Comparison of ENCODE assay signal across 15 cellular contexts in the genomic region with DNA sequence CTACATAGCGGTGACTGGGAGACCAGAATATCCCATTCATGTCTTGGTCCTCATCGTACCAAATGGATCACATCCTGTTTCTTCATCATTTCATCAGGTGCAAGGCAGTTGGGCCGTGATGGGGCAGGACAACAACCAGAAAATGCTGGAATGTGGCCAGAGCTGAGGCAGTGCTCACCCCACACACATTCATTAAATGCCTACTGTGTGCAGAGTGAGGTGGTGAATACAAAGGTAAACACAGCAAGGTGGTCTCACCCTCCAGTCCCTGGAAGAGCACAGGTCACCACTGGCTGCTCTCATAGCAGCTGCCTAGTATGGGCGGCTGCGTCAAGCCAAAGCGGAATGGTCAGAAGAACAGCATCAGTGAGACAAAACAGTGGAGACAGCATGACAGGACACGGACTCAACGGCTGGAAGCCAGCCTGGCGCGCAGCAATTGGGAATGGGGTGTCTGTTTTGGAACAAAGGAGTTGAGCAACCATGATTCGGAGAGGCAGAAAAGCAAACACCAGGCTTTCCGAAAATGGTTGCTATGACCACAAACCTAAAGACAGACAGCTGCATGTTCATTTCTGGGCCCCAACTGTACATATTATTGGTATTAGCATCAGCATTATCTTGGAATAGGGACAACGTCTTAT. TPM values are rescaled to one million over a fixed set of nuclear protein-coding genes. Genes with fewer than 3 reads are reported as not detected.
DNase-seq lines count a peak whose midpoint lies in the region; ATAC-seq, FAIRE-seq and TF ChIP-seq lines count a peak whose summit lies in the region.
"Had no signal": no experiment of that assay in that cellular context is flagged by ENCODE, and none has a peak within 500 bp of the region (broad histone marks: within the 10 kb centered on the region; RNA-seq: fewer than 3 reads in every experiment).

No MANE protein-coding gene starts in this region.

- POLR2A ChIA-PET in Caco-2 (lab: Charles Lee) (no interaction called here), H1 (lab: Charles Lee; ENCODE audit: partially characterized antibody) (interaction anchor here (0.8 to 2.3 kb wide), 4 partner anchors 10 to 265 kb away, joined by 3 to 7 read pairs (median 4); partner anchors contain the start of genes CTSK and MCL1)

- peaks cover 0 to 2% of the 10 kb centered on the region in 2 experiments for H4K20me1 ChIP-seq in H1 (replicated peaks in 1 of 2; ENCODE audit: control insufficient read depth in 1 of 2, insufficient read depth in 2 of 2, low read length in 2 of 2)

- TF ChIP-seq CTCF in Caco-2 (IDR thresholded peaks at IDR 0.05; ENCODE audit: insufficient read depth in 1 of 2, low read depth in 1 of 2, low read length in 1 of 2, severe bottlenecking in 1 of 2, unreplicated experiment in 1 of 2) (no peak), H1 (IDR thresholded peaks at IDR 0.05; ENCODE audit: control extremely low read depth in 1 of 3, insufficient read depth in 1 of 3, low read depth in 1 of 3, low read length in 3 of 3) (no peak)

- H3K9me3 ChIP-seq in Caco-2 (no peaks in the 10 kb centered on the region), H1 (ENCODE audit: insufficient read depth in 2 of 2, low read depth in 1 of 2, low read length in 1 of 2) (no peaks in the 10 kb centered on the region)
- H3K9me3 ChIP-seq: BE2C, HAP-1, neutrophil, tibial nerve had no signal

- peak overlapping the region; percentile 5 for H3K4ac ChIP-seq in H1 (replicated peaks; ENCODE audit: insufficient read length, low read depth, low read length)

- H3K27me3 ChIP-seq in Caco-2 (replicated peaks; ENCODE audit: control insufficient read depth, insufficient read depth, low read length) = no peaks in the 10 kb centered on the region
- H3K27me3 ChIP-seq in H1 (replicated peaks in 1 of 4; ENCODE audit: control insufficient read depth in 3 of 4, extremely low read depth in 1 of 4, insufficient read depth in 3 of 4, low read length in 3 of 4) = peaks cover 0 to 8% (median 6%) of the 10 kb centered on the region in 4 experiments; a peak in 5 of 7 replicates
- H3K27me3 ChIP-seq: BE2C, tibial nerve had no signal

- peak overlapping the region; percentile 74 for H3K27ac Mint-ChIP-seq in Caco-2 (ENCODE audit: unreplicated experiment)

- peaks cover 13% of the 10 kb centered on the region for H3K36me3 Mint-ChIP-seq in Caco-2 (ENCODE audit: insufficient read depth, unreplicated experiment)

- no peak overlapping the region for H4K5ac ChIP-seq in H1 (ENCODE audit: insufficient read length, low read depth, low read length)

- H3K56ac ChIP-seq in H1 (replicated peaks; ENCODE audit: insufficient read length, low read depth, low read length) = no peak overlapping the region

- no peak overlapping the region for H2BK15ac ChIP-seq in H1 (ENCODE audit: low read length)

- peaks cover 4% of the 10 kb centered on the region; the same call in 1 of the 2 replicates for H3K23me2 ChIP-seq in H1 (ENCODE audit: low read depth, low read length)

- H3K4me1 Mint-ChIP-seq in Caco-2 (ENCODE audit: low read depth, unreplicated experiment) = peaks cover 24% of the 10 kb centered on the region

- no peak overlapping the region for H4K8ac ChIP-seq in H1 (ENCODE audit: extremely low read depth, insufficient read depth, low read length)

- H3K36me3 ChIP-seq in Caco-2 (ENCODE audit: control insufficient read depth, insufficient read depth, low read length) (no peaks in the 10 kb centered on the region), H1 (ENCODE audit: control insufficient read depth in 2 of 4, insufficient read depth in 4 of 4, low read length in 3 of 4) (no peaks in the 10 kb centered on the region)
- H3K36me3 ChIP-seq: BE2C, HAP-1, neutrophil, tibial nerve had no signal

- no peak overlapping the region for H3K14ac ChIP-seq in H1 (ENCODE audit: insufficient read length)

- no peaks in the 10 kb centered on the region for H3K79me2 ChIP-seq in H1 (ENCODE audit: control insufficient read depth in 1 of 2, insufficient read depth in 2 of 2, low read length in 2 of 2)

- H3K4me2 ChIP-seq in H1 (ENCODE audit: insufficient read depth in 1 of 2, low read depth in 2 of 2, low read length in 2 of 2) = no peak overlapping the region

- no peak for ATAC-seq in HG03045 (IDR thresholded peaks at IDR 0.05; ENCODE audit: unreplicated experiment)

- no peak overlapping the region for H3K23ac ChIP-seq in H1 (ENCODE audit: insufficient read length)

- H2BK12ac ChIP-seq in H1 (ENCODE audit: low read depth, low read length) = 0 out of 2 replicates have a peak overlapping the region, but pooled peaks have one; percentile 55

- H3K9me3 Mint-ChIP-seq in Caco-2 (ENCODE audit: unreplicated experiment) = no peaks in the 10 kb centered on the region

- intact Hi-C loops in Caco-2 (cut with micrococcal nuclease; ENCODE audit: unreplicated experiment) = no loop called here

- 0 out of 2 replicates have a peak overlapping the region, but pooled peaks have one; percentile 60 for H2AK5ac ChIP-seq in H1 (ENCODE audit: low read depth, low read length)

- no peak for TF ChIP-seq RAD21 in H1 (IDR thresholded peaks at IDR 0.05 in 1 of 2, conservative IDR thresholded peaks at IDR 0.05 in 1 of 2; ENCODE audit: low read depth in 2 of 2, low read length in 2 of 2)

- no peak for FAIRE-seq in H1 (lab: Jason Lieb, UNC)

- H3K4me3 Mint-ChIP-seq in Caco-2 (ENCODE audit: unreplicated experiment) = no peak overlapping the region

- no TSS peak for BruUV-seq in Caco-2 (replicated peaks; lab: Mats Ljungman, UMichigan)

- H3K9ac ChIP-seq in H1 (replicated peaks in 1 of 4; ENCODE audit: extremely low read depth in 1 of 4, low read depth in 3 of 4, low read length in 3 of 4) = no peak overlapping the region

- no peaks in the 10 kb centered on the region for H3K79me1 ChIP-seq in H1 (ENCODE audit: low read depth, low read length)

- WGBS in H1 (ENCODE audit: extremely low coverage in 1 of 2, insufficient coverage in 1 of 2, insufficient read length in 1 of 2, insufficient replicate concordance in 2 of 2, low coverage in 1 of 2, low lambda C conversion rate in 2 of 2, missing lambda C conversion rate in 1 of 2), 2 experiments = 92% methylated on average over 13 of the region's 13 CpGs; no CpG with 5 or more reads in 1 of the 2 experiments

- no peak for TF ChIP-seq POLR2A in H1 (IDR thresholded peaks at IDR 0.05; ENCODE audit: control extremely low read depth in 1 of 2, low read depth in 2 of 2, low read length in 2 of 2)

- H2BK120ac ChIP-seq in H1 (replicated peaks; ENCODE audit: low read depth, low read length) = no peak overlapping the region

- H2BK5ac ChIP-seq in H1 (ENCODE audit: low read depth, low read length) = no peak overlapping the region

- no peak for DNase-seq in Caco-2
- peak; percentile 98 for DNase-seq in NCI-H2081 treated with DMSO at 0.1 percent for 48 hours (lab: John Stamatoyannopoulos, UW)
- no peak for DNase-seq in H1 (ENCODE audit: low read depth in 1 of 2, low spot score in 2 of 2)
- peak; percentile 53 for DNase-seq in myocyte (ENCODE audit: low read depth)
- no peak for DNase-seq in nucleus accumbens (lab: John Stamatoyannopoulos, UW)
- DNase-seq in stimulated activated CD4-positive, alpha-beta T cell treated with anti-CD3 and anti-CD28 coated beads, Interleukin-2, amount 100 ng/mL, for 24 hours = no peak
- no peak for DNase-seq in AML-193 (lab: John Stamatoyannopoulos, UW)
- DNase-seq: activated CD4-positive, CD25-positive, alpha-beta regulatory T cell treated with anti-CD3 and anti-CD28 coated beads, Interleukin-2, amount 50 U/mL, for 72 hours; BE2C had no signal

- H3K27ac ChIP-seq in H1 (ENCODE audit: low read depth, low read length) = no peak overlapping the region
- H3K27ac ChIP-seq: neutrophil, tibial nerve had no signal

- CTCF ChIA-PET in Caco-2 (lab: Charles Lee) (interaction anchor here (2.0 kb wide), 1 partner anchor 11 kb away, joined by 8 read pairs; no protein-coding TSS in a partner anchor), H1 (lab: Charles Lee; ENCODE audit: partially characterized antibody) (interaction anchor here (0.6 to 4.2 kb wide), 6 partner anchors 11 to 378 kb away, joined by 3 to 28 read pairs (median 3); no protein-coding TSS in a partner anchor)

- no peaks in the 10 kb centered on the region for H3K27me3 Mint-ChIP-seq in Caco-2 (ENCODE audit: insufficient read depth, unreplicated experiment)

- no peak for TF ChIP-seq EP300 in H1 (IDR thresholded peaks at IDR 0.05; ENCODE audit: borderline replicate concordance in 1 of 2, low read depth in 2 of 2, low read length in 2 of 2)

- no peak overlapping the region for H2BK20ac ChIP-seq in H1 (ENCODE audit: low read length)

- no peak overlapping the region for H4K91ac ChIP-seq in H1 (replicated peaks; ENCODE audit: insufficient read length, low read length)

- peak overlapping the region; percentile 9; the same call in 1 of the 2 replicates for H3K18ac ChIP-seq in H1 (ENCODE audit: extremely low read depth, low read length)

- H2AFZ ChIP-seq in H1 (ENCODE audit: low read length) = peak overlapping the region; percentile 40; the same call in 1 of the 2 replicates

- H3K4me1 ChIP-seq in Caco-2 (peaks cover 3% of the 10 kb centered on the region), H1 (replicated peaks in 1 of 4; ENCODE audit: control insufficient read depth in 3 of 4, insufficient read depth in 4 of 4, low read length in 3 of 4) (no peaks in the 10 kb centered on the region)
- H3K4me1 ChIP-seq: BE2C had no signal

- H3K4me3 ChIP-seq in Caco-2 (ENCODE audit: low read depth, low read length) (no peak overlapping the region), H1 (ENCODE audit: extremely low read depth in 1 of 4, insufficient read depth in 2 of 4, low read depth in 3 of 4, low read length in 4 of 4) (no peak overlapping the region)
- H3K4me3 ChIP-seq: HAP-1, tibial nerve had no signal

RNA-seq across cellular contexts. Expression of gene ADAMTSL4, which starts 5.6 kb away (rescaled TPM):
- total RNA-seq in Caco-2 (2022) (16.1 and 17.6 TPM in 2 replicates), myocyte (10.9 and 16.2 TPM in 2 replicates)
- total RNA-seq in H1 (2021; fragmentation: NEBNext Ultra II Directional; extraction: Animal tissue kit (Norgen Biotek cat#: 25700)) = 5.3 and 5.4 TPM in 2 replicates
- polyA plus RNA-seq in H1 (2011; rRNA removed) = 4.2 and 5.9 TPM in 2 replicates
- polyA plus RNA-seq in H1 (2011; cell fraction: cytosol; rRNA removed) = 3.1 TPM
- 26.7 TPM for polyA plus RNA-seq in H1 (2011; cell fraction: nucleus; rRNA removed)
- polyA plus RNA-seq in H1 (2012, experiment 1 of 2) = 4.9 to 7.2 TPM (median 6.7 TPM) in 4 replicates
- 3.8 TPM for polyA plus RNA-seq in H1 (2012, experiment 2 of 2)
- polyA plus RNA-seq in H1 (2013, experiment 1 of 2) = 9.2 TPM
- 8.1 TPM for polyA plus RNA-seq in H1 (2013, experiment 2 of 2)
- 0.73 and 0.85 TPM in 2 replicates for polyA minus RNA-seq in H1 (2011; rRNA and poly(A)+ RNA removed)
- polyA minus RNA-seq in H1 (2011; cell fraction: cytosol; rRNA and poly(A)+ RNA removed) = 2.6 TPM
- polyA minus RNA-seq in H1 (2011; cell fraction: nucleus; rRNA and poly(A)+ RNA removed) = 3.5 TPM
- 42.7 TPM for polyA plus RNA-seq in myocyte (2012)

RNA-seq across cellular contexts. Expression of gene FALEC, which starts 28.1 kb away (rescaled TPM):
- total RNA-seq in Caco-2 (2022) (0.59 and 0.63 TPM in 2 replicates), myocyte (not detected in 2 replicates)
- total RNA-seq in H1 (2021; fragmentation: NEBNext Ultra II Directional; extraction: Animal tissue kit (Norgen Biotek cat#: 25700)) = 1.1 TPM in 1 of 2 replicates, not detected in the other
- polyA plus RNA-seq in H1 (2011; rRNA removed) = not detected in 2 replicates
- polyA plus RNA-seq in H1 (2011; cell fraction: cytosol; rRNA removed) = 0.19 TPM
- not detected for polyA plus RNA-seq in H1 (2011; cell fraction: nucleus; rRNA removed)
- 0.36 to 1.0 TPM (median 0.75 TPM) in 4 replicates for polyA plus RNA-seq in H1 (2012, experiment 1 of 2)
- not detected for polyA plus RNA-seq in H1 (2012, experiment 2 of 2)
- 0.45 TPM for polyA plus RNA-seq in H1 (2013, experiment 1 of 2)
- polyA plus RNA-seq in H1 (2013, experiment 2 of 2) = 0.11 TPM
- 0.57 TPM in 1 of 2 replicates, not detected in the other for polyA minus RNA-seq in H1 (2011; rRNA and poly(A)+ RNA removed)
- not detected for polyA minus RNA-seq in H1 (2011; cell fraction: cytosol; rRNA and poly(A)+ RNA removed)
- not detected for polyA minus RNA-seq in H1 (2011; cell fraction: nucleus; rRNA and poly(A)+ RNA removed)
- polyA plus RNA-seq in myocyte (2012) = 0.93 TPM
- total RNA-seq: dermis microvascular lymphatic vessel endothelial cell, RPMI7951, tibial nerve had no signal

RNA-seq across cellular contexts. Expression of gene ECM1, which starts 35.7 kb away (rescaled TPM):
- 0.95 and 2.4 TPM in 2 replicates for total RNA-seq in Caco-2 (2022)
- 0.73 and 0.95 TPM in 2 replicates for total RNA-seq in H1 (2021; fragmentation: NEBNext Ultra II Directional; extraction: Animal tissue kit (Norgen Biotek cat#: 25700))
- 0.98 and 1.1 TPM in 2 replicates for polyA plus RNA-seq in H1 (2011; rRNA removed)
- 1.0 TPM for polyA plus RNA-seq in H1 (2011; cell fraction: cytosol; rRNA removed)
- polyA plus RNA-seq in H1 (2011; cell fraction: nucleus; rRNA removed) = 5.8 TPM
- polyA plus RNA-seq in H1 (2012, experiment 1 of 2) = 0.83 to 1.3 TPM (median 1.2 TPM) in 4 replicates
- 0.63 TPM for polyA plus RNA-seq in H1 (2012, experiment 2 of 2)
- 0.81 TPM for polyA plus RNA-seq in H1 (2013, experiment 1 of 2)
- 0.87 TPM for polyA plus RNA-seq in H1 (2013, experiment 2 of 2)
- polyA minus RNA-seq in H1 (2011; rRNA and poly(A)+ RNA removed) = 0.32 and 0.37 TPM in 2 replicates
- not detected for polyA minus RNA-seq in H1 (2011; cell fraction: cytosol; rRNA and poly(A)+ RNA removed)
- 1.7 TPM for polyA minus RNA-seq in H1 (2011; cell fraction: nucleus; rRNA and poly(A)+ RNA removed)
- 33.6 and 35.0 TPM in 2 replicates for total RNA-seq in myocyte
- polyA plus RNA-seq in myocyte (2012) = 197 TPM

RNA-seq across cellular contexts. Expression of gene MCL1, which starts 35.8 kb away (rescaled TPM):
- total RNA-seq in Caco-2 (2022) (130 and 134 TPM in 2 replicates), myocyte (162 and 186 TPM in 2 replicates)
- 196 and 218 TPM in 2 replicates for total RNA-seq in H1 (2021; fragmentation: NEBNext Ultra II Directional; extraction: Animal tissue kit (Norgen Biotek cat#: 25700))
- 57.5 and 61.1 TPM in 2 replicates for polyA plus RNA-seq in H1 (2011; rRNA removed)
- polyA plus RNA-seq in H1 (2011; cell fraction: cytosol; rRNA removed) = 78.4 TPM
- 85.5 TPM for polyA plus RNA-seq in H1 (2011; cell fraction: nucleus; rRNA removed)
- 93.2 to 159 TPM (median 119 TPM) in 4 replicates for polyA plus RNA-seq in H1 (2012, experiment 1 of 2)
- 18.8 TPM for polyA plus RNA-seq in H1 (2012, experiment 2 of 2)
- polyA plus RNA-seq in H1 (2013, experiment 1 of 2) = 116 TPM
- polyA plus RNA-seq in H1 (2013, experiment 2 of 2) = 123 TPM
- 104 and 119 TPM in 2 replicates for polyA minus RNA-seq in H1 (2011; rRNA and poly(A)+ RNA removed)
- polyA minus RNA-seq in H1 (2011; cell fraction: cytosol; rRNA and poly(A)+ RNA removed) = 98.4 TPM
- polyA minus RNA-seq in H1 (2011; cell fraction: nucleus; rRNA and poly(A)+ RNA removed) = 171 TPM
- 93.5 TPM for polyA plus RNA-seq in myocyte (2012)

RNA-seq across cellular contexts. Expression of gene TARS2, which starts 56.4 kb away (rescaled TPM):
- total RNA-seq in Caco-2 (2022) = 26.8 and 30.6 TPM in 2 replicates
- total RNA-seq in H1 (2021; fragmentation: NEBNext Ultra II Directional; extraction: Animal tissue kit (Norgen Biotek cat#: 25700)) = 32.7 and 39.1 TPM in 2 replicates
- 38.9 and 54.0 TPM in 2 replicates for polyA plus RNA-seq in H1 (2011; rRNA removed)
- 43.4 TPM for polyA plus RNA-seq in H1 (2011; cell fraction: cytosol; rRNA removed)
- 72.0 TPM for polyA plus RNA-seq in H1 (2011; cell fraction: nucleus; rRNA removed)
- polyA plus RNA-seq in H1 (2012, experiment 1 of 2) = 23.5 to 36.5 TPM (median 29.5 TPM) in 4 replicates
- polyA plus RNA-seq in H1 (2012, experiment 2 of 2) = 42.9 TPM
- 24.6 TPM for polyA plus RNA-seq in H1 (2013, experiment 1 of 2)
- polyA plus RNA-seq in H1 (2013, experiment 2 of 2) = 22.0 TPM
- polyA minus RNA-seq in H1 (2011; rRNA and poly(A)+ RNA removed) = 39.4 and 41.3 TPM in 2 replicates
- 16.2 TPM for polyA minus RNA-seq in H1 (2011; cell fraction: cytosol; rRNA and poly(A)+ RNA removed)
- 28.1 TPM for polyA minus RNA-seq in H1 (2011; cell fraction: nucleus; rRNA and poly(A)+ RNA removed)
- 17.7 and 19.2 TPM in 2 replicates for total RNA-seq in myocyte
- polyA plus RNA-seq in myocyte (2012) = 22.3 TPM

Comparison
In these comparisons a context has a peak if more than half of its experiments do, and no peak if none do; other contexts are left out.
1. DNase-seq: peak in NCI-H2081 treated with DMSO at 0.1 percent for 48 hours (single experiment) and myocyte (single experiment); none in Caco-2 (0 of 2), H1 (0 of 2), nucleus accumbens (0 of 56), stimulated activated CD4-positive, alpha-beta T cell treated with anti-CD3 and anti-CD28 coated beads, Interleukin-2, amount 100 ng/mL, for 24 hours (0 of 2) and AML-193 (0 of 2).
2. RNA of gene ECM1, which starts 35.7 kb away (total RNA-seq): 33.6 to 35.0 TPM in myocyte; 0.95 to 2.4 TPM in Caco-2 and 0.73 to 0.95 TPM in H1; every median in the first group is over 10 times any median in the second.